Comparison of ENCODE assay signal across 16 cellular contexts in the genomic region with DNA sequence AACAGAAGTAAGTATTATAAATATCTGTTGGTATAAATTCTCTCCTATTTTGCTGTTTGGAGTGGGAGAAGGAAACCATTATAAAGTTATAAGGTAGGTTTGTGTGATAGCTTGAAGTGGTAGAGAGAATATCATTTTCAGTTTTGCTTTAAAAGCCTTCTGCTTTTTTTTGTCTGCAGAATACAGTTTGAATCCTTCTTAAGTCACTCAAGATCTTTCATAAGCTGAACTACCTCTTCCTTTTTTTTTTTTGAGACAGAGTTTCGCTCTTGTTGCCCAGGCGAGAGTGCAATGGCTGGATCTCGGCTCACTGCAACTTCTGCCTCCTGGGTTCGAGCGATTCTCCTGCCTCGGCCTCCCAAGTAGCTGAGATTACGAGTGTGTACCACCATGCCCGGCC.
"Had no signal": no experiment of that assay in that cellular context is flagged by ENCODE, and none has a peak within 500 bp of the region (broad histone marks: within the 10 kb centered on the region; RNA-seq: fewer than 3 reads in every experiment).

No MANE protein-coding gene starts in this region.

- H3K36me3 ChIP-seq: right atrium auricular region had no signal

- ATAC-seq: activated naive CD8-positive, alpha-beta T cell treated with anti-CD3 and anti-CD28 coated beads, Interleukin-2, amount 50 U/mL, for 24 hours; stimulated activated naive CD8-positive, alpha-beta T cell treated with anti-CD3 and anti-CD28 coated beads, Interleukin-15, Interleukin-2, amounts not matched to agents 100 U/mL and 50 U/mL, for 24 hours had no signal

- DNase-seq: activated CD4-positive, CD25-positive, alpha-beta regulatory T cell treated with anti-CD3 and anti-CD28 coated beads, Interleukin-2, amount 50 U/mL, for 72 hours; activated naive CD4-positive, alpha-beta T cell treated with Interleukin-2 at 50 U/mL for 16 hours; activated naive CD8-positive, alpha-beta T cell treated with anti-CD3 and anti-CD28 coated beads, Interleukin-2, amount 50 U/mL, for 24 hours; activated T-cell treated with anti-CD3 and anti-CD28 coated beads for 4 hours; aorta; cerebellar nuclear complex; dorsolateral prefrontal cortex; endodermal cell; mesenchymal stem cell; nephron progenitor cell; stimulated activated CD4-positive, alpha-beta T cell treated with anti-CD3 and anti-CD28 coated beads, Interleukin-15, amount 100 ng/mL, for 24 hours; stimulated activated CD4-positive, alpha-beta T cell treated with anti-CD3 and anti-CD28 coated beads, Interleukin-4, amount 100 ng/mL, for 1 hour; stimulated activated naive CD8-positive, alpha-beta T cell treated with anti-CD3 and anti-CD28 coated beads, Interleukin-15, Interleukin-2, amounts not matched to agents 100 U/mL and 50 U/mL, for 24 hours; T-helper 9 cell had no signal

- H3K27ac ChIP-seq: right atrium auricular region, suprapubic skin had no signal

- H3K4me1 ChIP-seq: right atrium auricular region, suprapubic skin had no signal

- H3K4me3 ChIP-seq: right atrium auricular region, suprapubic skin had no signal

- H3K9me3 ChIP-seq: right atrium auricular region, suprapubic skin had no signal

- H3K27me3 ChIP-seq: dorsolateral prefrontal cortex, right atrium auricular region, suprapubic skin had no signal
